In the genomic region with DNA sequence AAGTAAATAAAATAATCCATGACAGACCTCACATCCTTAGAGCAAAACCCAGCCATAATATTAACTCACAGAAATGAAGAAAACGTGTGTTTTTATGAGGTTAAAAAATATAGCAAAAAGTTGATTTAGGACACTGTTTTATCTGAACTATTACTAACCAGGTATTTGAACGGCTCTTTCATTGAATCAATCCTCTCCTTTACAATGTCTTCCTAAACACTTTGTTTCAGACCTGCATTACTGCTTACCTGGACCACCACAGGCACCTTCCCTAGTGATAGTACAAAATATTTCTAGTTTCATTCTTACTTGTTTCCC, we compare ENCODE assay signal across 17 cellular contexts. TPM values are rescaled to one million over a fixed set of nuclear protein-coding genes. Genes with fewer than 3 reads are reported as not detected.
"Had no signal": no experiment of that assay in that cellular context is flagged by ENCODE, and none has a peak within 500 bp of the region (broad histone marks: within the 10 kb centered on the region; RNA-seq: fewer than 3 reads in every experiment).

No MANE protein-coding gene starts in this region.

- H3K27ac ChIP-seq: vagina, VCaP had no signal

- H3K4me1 ChIP-seq: vagina had no signal

- DNase-seq: activated CD4-positive, alpha-beta T cell treated with anti-CD3 and anti-CD28 coated beads, Interleukin-2, amount 50 U/mL, for 4 hours; activated CD4-positive, CD25-positive, alpha-beta regulatory T cell treated with anti-CD3 and anti-CD28 coated beads, Interleukin-2, amount 50 U/mL, for 72 hours; activated gamma-delta T cell; endodermal cell; foreskin melanocyte; kidney; occipital lobe; stimulated activated CD4-positive, alpha-beta T cell treated with anti-CD3 and anti-CD28 coated beads, Interleukin-15, amount 100 ng/mL, for 24 hours; stimulated activated CD4-positive, alpha-beta T cell treated with anti-CD3 and anti-CD28 coated beads, Interleukin-2, amount 100 ng/mL, for 48 hours; trophoblast cell had no signal

- ATAC-seq: activated naive CD4-positive, alpha-beta T cell treated with anti-CD3 and anti-CD28 coated beads, Interleukin-2, amount 50 U/mL, for 72 hours had no signal

- FAIRE-seq: colon, kidney, small intestine had no signal

- H3K4me3 ChIP-seq: vagina had no signal

- H3K36me3 ChIP-seq: vagina had no signal

- H3K9me3 ChIP-seq: vagina had no signal

- H3K27me3 ChIP-seq: vagina had no signal

RNA-seq across cellular contexts. Expression of a gene that starts 25.0 kb away (rescaled TPM):
- total RNA-seq: activated naive CD4-positive, alpha-beta T cell treated with anti-CD3 and anti-CD28 coated beads, Interleukin-2, amount 50 U/mL, for 72 hours; epithelial cell of proximal tubule; T-helper 1 cell treated with Interleukin-12 subunit alpha and Interleukin-12 subunit beta and Interleukin-4 antibody, amounts not matched to agents 30 ng/mL and 1 ng/mL, for 36 hours had no signal
